1 cellular context compared by ENCODE assay signal in genomic region chr3:53829605-53830004, GRCh38.
TF ChIP-seq lines count a peak whose summit lies in the region.

No MANE protein-coding gene starts in this region.

TF ChIP-seq in HepG2, 621 proteins besides CTCF, POLR2A, EP300 and RAD21:
- TF ChIP-seq ZNF607 (CRISPR knock-in tag; IDR thresholded peaks at IDR 0.05; ENCODE audit: borderline replicate concordance) (no peak), RCOR2 (CRISPR knock-in tag; IDR thresholded peaks at IDR 0.05) (no peak), THRA (CRISPR knock-in tag; IDR thresholded peaks at IDR 0.05; ENCODE audit: borderline replicate concordance) (no peak), RBFOX2 (IDR thresholded peaks at IDR 0.05; ENCODE audit: low read depth, low read length) (0 out of 2 replicates have a peak, but pooled peaks have one; percentile 3), TEAD2 (CRISPR knock-in tag; IDR thresholded peaks at IDR 0.05) (no peak), ZNF513 (CRISPR knock-in tag; conservative IDR thresholded peaks at IDR 0.05) (no peak)
